16 cellular contexts compared by ENCODE assay signal in the genomic region with DNA sequence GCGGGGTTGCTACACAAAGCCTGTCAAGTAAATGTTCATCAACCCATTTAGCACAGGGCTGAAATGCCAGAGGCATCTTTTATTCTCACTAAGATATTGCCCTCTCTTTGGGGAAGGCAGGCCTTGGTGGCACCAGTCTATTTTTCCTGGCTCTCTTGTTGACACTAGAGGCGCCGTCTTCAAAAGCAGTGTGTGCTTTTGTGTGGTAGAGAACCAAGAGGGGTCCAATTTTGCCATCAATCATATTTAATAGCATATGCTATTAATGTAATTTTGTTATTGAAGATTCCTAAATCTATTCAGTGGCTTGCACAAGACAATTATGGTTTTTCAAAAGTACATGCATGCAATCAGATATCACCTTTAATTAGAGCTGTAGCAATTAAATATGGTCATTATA.
A peak's percentile ranks its signal among the peaks of the same experiment; 100 is the strongest.
DNase-seq lines count a peak whose midpoint lies in the region; ATAC-seq and TF ChIP-seq lines count a peak whose summit lies in the region.
"Had no signal": no experiment of that assay in that cellular context is flagged by ENCODE, and none has a peak within 500 bp of the region (broad histone marks: within the 10 kb centered on the region; RNA-seq: fewer than 3 reads in every experiment).

No MANE protein-coding gene starts in this region.

- H3F3A ChIP-seq in neural cell (ENCODE audit: insufficient read depth, low read length, poor library complexity, severe bottlenecking), result no peaks in the 10 kb centered on the region

- in situ Hi-C loops in brain microvascular endothelial cell (cut with HindIII; ENCODE audit: low pct_ligation_motif_present, low sequenced_read_pairs), result no loop called here

- no peak overlapping the region for H2AFZ ChIP-seq in neural cell (ENCODE audit: low read depth, low read length)

- no peaks in the 10 kb centered on the region for H3K27me3 ChIP-seq in neural cell (ENCODE audit: insufficient read depth, low read depth, low read length)
- no peaks in the 10 kb centered on the region for H3K27me3 ChIP-seq in uterus
- H3K27me3 ChIP-seq in brain microvascular endothelial cell (replicated peaks), result no peaks in the 10 kb centered on the region
- H3K27me3 ChIP-seq: BLaER1 had no signal

- peak; percentile 67 for TF ChIP-seq EP300 in neural cell (conservative IDR thresholded peaks at IDR 0.05; ENCODE audit: poor library complexity, severe bottlenecking)

- no peaks in the 10 kb centered on the region for H3K9me2 ChIP-seq in neural cell (ENCODE audit: insufficient read depth, low read length)

- H3K79me2 ChIP-seq in neural cell (replicated peaks; ENCODE audit: insufficient read depth, low read length), result no peaks in the 10 kb centered on the region

- H3K4me1 ChIP-seq in uterus, result no peaks in the 10 kb centered on the region
- H3K4me1 ChIP-seq: HAP-1 had no signal

- TF ChIP-seq CTCF in neural cell (IDR thresholded peaks at IDR 0.05; ENCODE audit: poor library complexity, severe bottlenecking) (peak; percentile 72), uterus (IDR thresholded peaks at IDR 0.05) (no peak), brain microvascular endothelial cell (IDR thresholded peaks at IDR 0.05; ENCODE audit: low read depth, low read length, missing control alignments) (no peak)

- H3K36me3 ChIP-seq in neural cell (ENCODE audit: insufficient read depth, low read length) (no peaks in the 10 kb centered on the region), uterus (no peaks in the 10 kb centered on the region), brain microvascular endothelial cell (replicated peaks) (no peaks in the 10 kb centered on the region)
- H3K36me3 ChIP-seq: BLaER1, HAP-1 had no signal

- no peaks in the 10 kb centered on the region for H4K20me1 ChIP-seq in neural cell (ENCODE audit: insufficient read depth)
- H4K20me1 ChIP-seq: BLaER1 had no signal

- no peak for TF ChIP-seq POLR2A in uterus (IDR thresholded peaks at IDR 0.05)

- H3K4me2 ChIP-seq in neural cell (ENCODE audit: low read length), result no peak overlapping the region
- H3K4me2 ChIP-seq: BLaER1 had no signal

- H3K4me3 ChIP-seq in neural cell (ENCODE audit: low read length) (no peak overlapping the region), uterus (no peak overlapping the region), brain microvascular endothelial cell (ENCODE audit: low read depth, low read length) (no peak overlapping the region)
- H3K4me3 ChIP-seq: BLaER1, GM12878, HAP-1 had no signal

- no peaks in the 10 kb centered on the region for H3K9me3 ChIP-seq in neural cell (ENCODE audit: low read length)
- H3K9me3 ChIP-seq in uterus, result no peaks in the 10 kb centered on the region
- H3K9me3 ChIP-seq: BLaER1, HAP-1 had no signal

- ATAC-seq in GM21360 (IDR thresholded peaks at IDR 0.05; ENCODE audit: unreplicated experiment), result no peak
- ATAC-seq: GM12878 had no signal

- intact Hi-C loops in uterus (cut with DNase I; ENCODE audit: low total_unique reads), result no loop called here

- peak; percentile 39 for TF ChIP-seq RAD21 in neural cell (conservative IDR thresholded peaks at IDR 0.05)

- no peak overlapping the region for H3K9ac ChIP-seq in neural cell (ENCODE audit: low read length)
- H3K9ac ChIP-seq: BLaER1 had no signal

- H3K27ac ChIP-seq in neural cell (ENCODE audit: low read length) (no peak overlapping the region), uterus (no peak overlapping the region), brain microvascular endothelial cell (no peak overlapping the region)
- H3K27ac ChIP-seq: BLaER1 had no signal

- DNase-seq in NCI-H2227 (lab: John Stamatoyannopoulos, UW; ENCODE audit: unreplicated experiment) (peak; percentile 31), NCI-H2227 treated with DMSO at 0.1 percent for 48 hours (lab: John Stamatoyannopoulos, UW) (no peak), NCI-H1105 treated with DMSO at 0.1 percent for 48 hours (lab: John Stamatoyannopoulos, UW) (peak; percentile 90), uterus (no peak), brain microvascular endothelial cell (no peak)
- DNase-seq: 8988T; CD4-positive, alpha-beta memory T cell; DMS 273 treated with DMSO at 0.1 percent for 48 hours; DMS53; DND-41; EL had no signal

TF ChIP-seq in neural cell, 6 proteins besides CTCF, POLR2A, EP300 and RAD21:
- TF ChIP-seq, protein P1, sequence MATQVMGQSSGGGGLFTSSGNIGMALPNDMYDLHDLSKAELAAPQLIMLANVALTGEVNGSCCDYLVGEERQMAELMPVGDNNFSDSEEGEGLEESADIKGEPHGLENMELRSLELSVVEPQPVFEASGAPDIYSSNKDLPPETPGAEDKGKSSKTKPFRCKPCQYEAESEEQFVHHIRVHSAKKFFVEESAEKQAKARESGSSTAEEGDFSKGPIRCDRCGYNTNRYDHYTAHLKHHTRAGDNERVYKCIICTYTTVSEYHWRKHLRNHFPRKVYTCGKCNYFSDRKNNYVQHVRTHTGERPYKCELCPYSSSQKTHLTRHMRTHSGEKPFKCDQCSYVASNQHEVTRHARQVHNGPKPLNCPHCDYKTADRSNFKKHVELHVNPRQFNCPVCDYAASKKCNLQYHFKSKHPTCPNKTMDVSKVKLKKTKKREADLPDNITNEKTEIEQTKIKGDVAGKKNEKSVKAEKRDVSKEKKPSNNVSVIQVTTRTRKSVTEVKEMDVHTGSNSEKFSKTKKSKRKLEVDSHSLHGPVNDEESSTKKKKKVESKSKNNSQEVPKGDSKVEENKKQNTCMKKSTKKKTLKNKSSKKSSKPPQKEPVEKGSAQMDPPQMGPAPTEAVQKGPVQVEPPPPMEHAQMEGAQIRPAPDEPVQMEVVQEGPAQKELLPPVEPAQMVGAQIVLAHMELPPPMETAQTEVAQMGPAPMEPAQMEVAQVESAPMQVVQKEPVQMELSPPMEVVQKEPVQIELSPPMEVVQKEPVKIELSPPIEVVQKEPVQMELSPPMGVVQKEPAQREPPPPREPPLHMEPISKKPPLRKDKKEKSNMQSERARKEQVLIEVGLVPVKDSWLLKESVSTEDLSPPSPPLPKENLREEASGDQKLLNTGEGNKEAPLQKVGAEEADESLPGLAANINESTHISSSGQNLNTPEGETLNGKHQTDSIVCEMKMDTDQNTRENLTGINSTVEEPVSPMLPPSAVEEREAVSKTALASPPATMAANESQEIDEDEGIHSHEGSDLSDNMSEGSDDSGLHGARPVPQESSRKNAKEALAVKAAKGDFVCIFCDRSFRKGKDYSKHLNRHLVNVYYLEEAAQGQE (IDR thresholded peaks at IDR 0.05; ENCODE audit: borderline replicate concordance), result no peak
- no peak for TF ChIP-seq MXI1 (conservative IDR thresholded peaks at IDR 0.05; ENCODE audit: poor library complexity, severe bottlenecking)
- no peak for TF ChIP-seq TAF1 (IDR thresholded peaks at IDR 0.05; ENCODE audit: low read depth)
- no peak for TF ChIP-seq EZH2 (IDR thresholded peaks at IDR 0.05; ENCODE audit: borderline replicate concordance, insufficient read depth, low read length, poor library complexity, severe bottlenecking)
- peak; percentile 72 for TF ChIP-seq POLR2AphosphoS5 (IDR thresholded peaks at IDR 0.05)
- TF ChIP-seq SMC3 (conservative IDR thresholded peaks at IDR 0.05; ENCODE audit: poor library complexity), result peak; percentile 43
TF ChIP-seq in neural cell: peak in this region for 2.

Comparison
In these comparisons a context has a peak if more than half of its experiments do, and no peak if none do; other contexts are left out.
1. DNase-seq: peak in NCI-H2227 (single experiment) and NCI-H1105 treated with DMSO at 0.1 percent for 48 hours (single experiment); none in NCI-H2227 treated with DMSO at 0.1 percent for 48 hours (single experiment), uterus (0 of 2) and brain microvascular endothelial cell (single experiment).